In the genomic region with DNA sequence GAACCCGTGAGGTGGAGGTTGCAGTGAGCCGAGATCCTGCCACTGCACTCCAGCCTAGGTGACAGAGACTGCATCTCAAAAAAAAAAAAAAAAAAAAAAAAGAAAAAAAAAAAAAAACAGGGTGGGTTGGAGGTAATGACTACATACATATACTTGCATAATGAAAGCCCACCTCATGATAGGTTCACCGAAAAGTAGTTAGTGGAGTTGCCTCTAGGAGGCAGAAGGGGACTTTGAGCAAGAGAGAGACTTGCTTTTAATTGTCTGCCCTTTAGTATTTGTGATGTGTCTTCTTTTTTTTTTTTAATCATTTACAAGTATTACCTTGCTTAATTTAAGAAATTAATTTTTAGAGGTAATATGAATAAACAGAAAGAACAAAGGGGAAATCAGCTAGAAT, we compare ENCODE assay signal across 12 cellular contexts.
DNase-seq lines count a peak whose midpoint lies in the region; FAIRE-seq and TF ChIP-seq lines count a peak whose summit lies in the region.
"Had no signal": no experiment of that assay in that cellular context is flagged by ENCODE, and none has a peak within 500 bp of the region (broad histone marks: within the 10 kb centered on the region; RNA-seq: fewer than 3 reads in every experiment).

No MANE protein-coding gene starts in this region.

- WGBS in small intestine, 3 donors = 91 to 96% (median 94%) methylated on average over 3 of the region's 3 CpGs

- H3K4me1 ChIP-seq in neural progenitor cell = no peaks in the 10 kb centered on the region
- no peaks in the 10 kb centered on the region for H3K4me1 ChIP-seq in small intestine (ENCODE audit: control insufficient read depth in 2 of 2, insufficient read depth in 1 of 2, low read depth in 1 of 2, low read length in 1 of 2)

- H3K4me3 ChIP-seq in astrocyte of the cerebellum (ENCODE audit: low read depth, low read length) (no peak overlapping the region), neural progenitor cell (no peak overlapping the region), small intestine (ENCODE audit: low read depth in 1 of 2, low read length in 2 of 2) (no peak overlapping the region)

- H3K9ac ChIP-seq in neural progenitor cell = no peak overlapping the region

- H3K9me3 Mint-ChIP-seq in neural progenitor cell = no peaks in the 10 kb centered on the region

- no peaks in the 10 kb centered on the region for H4K20me1 ChIP-seq in neural progenitor cell (ENCODE audit: low read depth)

- no peak overlapping the region for H3K4me2 ChIP-seq in neural progenitor cell

- H3K27ac ChIP-seq in neural progenitor cell (no peak overlapping the region), small intestine (ENCODE audit: low read depth in 1 of 2, low read length in 1 of 2) (no peak overlapping the region)

- no peak overlapping the region for H3K27ac Mint-ChIP-seq in neural progenitor cell

- TF ChIP-seq CTCF in astrocyte of the cerebellum (IDR thresholded peaks at IDR 0.05; ENCODE audit: low read depth, low read length, missing control alignments) (peak; percentile 30), neural progenitor cell (IDR thresholded peaks at IDR 0.05) (peak; percentile 44)

- in situ Hi-C loops in KBM-7 (cut with MboI; ENCODE audit: low pct_unique_long_range_greater_than_20kb, low sequenced_read_pairs) = loop anchor here (10.0 kb wide), 3 partner anchors 155 to 195 kb away; no protein-coding TSS in a partner anchor
- in situ Hi-C loops in astrocyte of the cerebellum (cut with HindIII; ENCODE audit: low sequenced_read_pairs) = no loop called here

- H2AFZ ChIP-seq in neural progenitor cell (replicated peaks) = no peak overlapping the region

- H3K79me2 ChIP-seq in neural progenitor cell (ENCODE audit: low read depth) = no peaks in the 10 kb centered on the region

- H3K27me3 Mint-ChIP-seq in neural progenitor cell (ENCODE audit: insufficient read depth, low read depth) = peaks cover 2% of the 10 kb centered on the region

- FAIRE-seq in small intestine (lab: Jason Lieb, UNC) = no peak
- FAIRE-seq: A204.1, G401.6 had no signal

- H3K4me1 Mint-ChIP-seq in neural progenitor cell = peaks cover 17% of the 10 kb centered on the region

- no peaks in the 10 kb centered on the region for H3K36me3 Mint-ChIP-seq in neural progenitor cell

- H3K36me3 ChIP-seq in neural progenitor cell (no peaks in the 10 kb centered on the region), small intestine (ENCODE audit: control insufficient read depth in 2 of 2, insufficient read depth in 2 of 2, low read length in 2 of 2) (peaks cover 13% of the 10 kb centered on the region in 2 donors)

- H3F3A ChIP-seq in neural progenitor cell (ENCODE audit: low read depth) = no peaks in the 10 kb centered on the region

- DNase-seq in NCI-H1092 (lab: John Stamatoyannopoulos, UW) = peak; percentile 0
- DNase-seq in NCI-H1092 treated with DMSO at 0.1 percent for 48 hours (lab: John Stamatoyannopoulos, UW) = no peak
- DNase-seq in KBM-7 = peak; percentile 25
- no peak for DNase-seq in astrocyte of the cerebellum (ENCODE audit: low read depth)
- DNase-seq in neural progenitor cell (ENCODE audit: low spot score) = peak; percentile 33
- no peak for DNase-seq in small intestine
- DNase-seq in mesenteric fat pad (ENCODE audit: low spot score) = no peak
- DNase-seq in mucosa of gallbladder (ENCODE audit: low spot score) = no peak
- DNase-seq: activated CD8-positive, alpha-beta memory T cell treated with anti-CD3 and anti-CD28 coated beads for 24 hours; stimulated activated naive CD8-positive, alpha-beta T cell treated with anti-CD3 and anti-CD28 coated beads, Interleukin-15, Interleukin-2, amounts not matched to agents 100 U/mL and 50 U/mL, for 24 hours had no signal

- no peak overlapping the region for H3K4me3 Mint-ChIP-seq in neural progenitor cell

- no peaks in the 10 kb centered on the region for H3K9me3 ChIP-seq in neural progenitor cell (ENCODE audit: low read depth)
- no peaks in the 10 kb centered on the region for H3K9me3 ChIP-seq in small intestine (ENCODE audit: control insufficient read depth, low read depth)

- H3K27me3 ChIP-seq in neural progenitor cell (no peaks in the 10 kb centered on the region), small intestine (ENCODE audit: control insufficient read depth in 2 of 2, insufficient read depth in 2 of 2, low read length in 2 of 2) (no peaks in the 10 kb centered on the region)

Comparison
In these comparisons a context has a peak if more than half of its experiments do, and no peak if none do; other contexts are left out.
1. DNase-seq: peak in NCI-H1092 (single experiment), KBM-7 (single experiment) and neural progenitor cell (single experiment); none in NCI-H1092 treated with DMSO at 0.1 percent for 48 hours (single experiment), astrocyte of the cerebellum (single experiment), small intestine (single experiment), mesenteric fat pad (single experiment) and mucosa of gallbladder (single experiment).